ENCODE assay signal across 20 cellular contexts in the genomic region with DNA sequence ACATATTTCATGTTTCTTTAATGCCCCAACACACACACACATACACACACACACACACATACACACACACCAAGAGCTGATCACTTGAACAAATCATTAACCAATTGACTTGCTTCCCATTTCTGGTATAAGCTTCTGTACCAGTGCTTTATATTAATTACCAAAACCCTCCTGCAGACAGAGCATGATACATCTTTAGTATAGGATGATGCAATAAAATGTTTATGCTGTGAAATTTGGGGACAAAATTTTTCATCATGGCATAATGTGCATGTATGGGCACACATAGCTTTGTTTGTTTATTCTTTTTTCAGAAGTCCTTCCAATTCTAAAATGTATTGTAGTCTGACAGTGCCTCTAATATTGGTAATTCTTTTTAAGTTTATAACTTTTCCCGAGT. TPM values are rescaled to one million over a fixed set of nuclear protein-coding genes. Genes with fewer than 3 reads are reported as not detected.
DNase-seq lines count a peak whose midpoint lies in the region; ATAC-seq, FAIRE-seq and TF ChIP-seq lines count a peak whose summit lies in the region.
"Had no signal": no experiment of that assay in that cellular context is flagged by ENCODE, and none has a peak within 500 bp of the region (broad histone marks: within the 10 kb centered on the region; RNA-seq: fewer than 3 reads in every experiment).

No MANE protein-coding gene starts in this region.

- 46 to 61% methylated on average over 1 of the region's 1 CpG for WGBS in heart right ventricle, 2 donors

- no peaks in the 10 kb centered on the region for H4K20me1 ChIP-seq in astrocyte (ENCODE audit: insufficient read depth, low read length)

- no peak overlapping the region for H3K4me3 ChIP-seq in left ventricle myocardium inferior
- H3K4me3 ChIP-seq in heart right ventricle: no peak overlapping the region
- H3K4me3 ChIP-seq in astrocyte (ENCODE audit: insufficient read depth, low read depth, low read length): no peak overlapping the region
- H3K4me3 ChIP-seq in H7 (ENCODE audit: insufficient read depth, low read depth, low read length): no peak overlapping the region
- H3K4me3 ChIP-seq: A549, GM12878, GM23338 had no signal

- DNase-seq in left ventricle myocardium inferior (no peak), heart right ventricle (no peak), OCI-M1 (lab: John Stamatoyannopoulos, UW) (peak; percentile 63), astrocyte (ENCODE audit: low read depth) (no peak), UCSD-AML1 (lab: John Stamatoyannopoulos, UW; ENCODE audit: unreplicated experiment) (no peak), H7 (no peak)
- no peak for DNase-seq in effector CD8-positive, alpha-beta T cell (lab: John Stamatoyannopoulos, UW)
- DNase-seq: CD4-positive, alpha-beta memory T cell; DMS53; EL; NCI-H1105; NCI-H2081; NCI-H510A treated with DMSO at 0.1 percent for 48 hours; NCI-H774; SHP77 had no signal

- H3K4me1 Mint-ChIP-seq in astrocyte (ENCODE audit: low read depth, unreplicated experiment): peaks cover 46% of the 10 kb centered on the region
- H3K4me1 Mint-ChIP-seq: CD4-positive, alpha-beta memory T cell had no signal

- H3K4me2 ChIP-seq in astrocyte (ENCODE audit: low read length): no peak overlapping the region
- H3K4me2 ChIP-seq: A549, GM23338 had no signal

- H3K4me3 Mint-ChIP-seq in astrocyte (ENCODE audit: unreplicated experiment): no peak overlapping the region
- H3K4me3 Mint-ChIP-seq: CD4-positive, alpha-beta memory T cell; GM23338 had no signal

- peaks cover 5% of the 10 kb centered on the region for H3K36me3 Mint-ChIP-seq in astrocyte (ENCODE audit: low read depth, unreplicated experiment)
- H3K36me3 Mint-ChIP-seq: CD4-positive, alpha-beta memory T cell had no signal

- H2AFZ ChIP-seq in astrocyte (ENCODE audit: low read depth, low read length): no peak overlapping the region
- H2AFZ ChIP-seq: GM23338 had no signal

- H3K36me3 ChIP-seq in left ventricle myocardium inferior: peaks cover 10% of the 10 kb centered on the region
- H3K36me3 ChIP-seq in heart right ventricle: peaks cover 0 to 10% (median 0%) of the 10 kb centered on the region in 9 donors
- no peaks in the 10 kb centered on the region for H3K36me3 ChIP-seq in astrocyte (ENCODE audit: insufficient read depth, low read length)
- no peaks in the 10 kb centered on the region for H3K36me3 ChIP-seq in H7 (replicated peaks; ENCODE audit: control insufficient read depth, insufficient read depth, low read length)

- H3K9ac ChIP-seq in astrocyte (ENCODE audit: low read length): no peak overlapping the region

- H3K27me3 ChIP-seq in left ventricle myocardium inferior (ENCODE audit: low read depth) (no peaks in the 10 kb centered on the region), heart right ventricle (no peaks in the 10 kb centered on the region), astrocyte (ENCODE audit: insufficient read depth, low read length) (no peaks in the 10 kb centered on the region), H7 (ENCODE audit: control insufficient read depth, insufficient read depth, low read length) (no peaks in the 10 kb centered on the region)

- no peak for FAIRE-seq in astrocyte (lab: Jason Lieb, UNC)
- FAIRE-seq: A549, GM12878 had no signal

- peak overlapping the region; percentile 69 for H3K27ac Mint-ChIP-seq in astrocyte (ENCODE audit: unreplicated experiment)
- H3K27ac Mint-ChIP-seq: CD4-positive, alpha-beta memory T cell; GM23338 had no signal

- H3K9me3 ChIP-seq in left ventricle myocardium inferior (replicated peaks) (no peaks in the 10 kb centered on the region), heart right ventricle (no peaks in the 10 kb centered on the region), astrocyte (ENCODE audit: insufficient read depth, low read depth, low read length) (no peaks in the 10 kb centered on the region)
- H3K9me3 ChIP-seq: A549 had no signal

- H3K79me2 ChIP-seq in astrocyte (ENCODE audit: insufficient read depth, low read length): no peaks in the 10 kb centered on the region

- no peak for TF ChIP-seq CTCF in left ventricle myocardium inferior (IDR thresholded peaks at IDR 0.05; ENCODE audit: borderline replicate concordance)
- TF ChIP-seq CTCF in heart right ventricle (IDR thresholded peaks at IDR 0.05): no peak
- no peak for TF ChIP-seq CTCF in astrocyte (IDR thresholded peaks at IDR 0.05; ENCODE audit: insufficient read depth, low read depth, low read length)

- H3K9me3 Mint-ChIP-seq in astrocyte (ENCODE audit: unreplicated experiment): no peaks in the 10 kb centered on the region
- H3K9me3 Mint-ChIP-seq: GM23338 had no signal

- peak overlapping the region; percentile 41 for H3K27ac ChIP-seq in left ventricle myocardium inferior (replicated peaks)
- H3K27ac ChIP-seq in heart right ventricle: peak overlapping the region in 2 of 10 donors; percentile 12 to 42
- H3K27ac ChIP-seq in astrocyte (ENCODE audit: low read depth, low read length): no peak overlapping the region
- H3K27ac ChIP-seq: A549 had no signal

- intact Hi-C loops in left ventricle myocardium inferior (cut with micrococcal nuclease) (no loop called here), heart right ventricle (cut with DNase I) (no loop called here)

- H3K27me3 Mint-ChIP-seq in astrocyte (ENCODE audit: low read depth, unreplicated experiment): no peaks in the 10 kb centered on the region

- H3K4me1 ChIP-seq in left ventricle myocardium inferior: peaks cover 50% of the 10 kb centered on the region
- H3K4me1 ChIP-seq in heart right ventricle: peaks cover 0 to 28% (median 6%) of the 10 kb centered on the region in 9 donors
- H3K4me1 ChIP-seq in astrocyte (ENCODE audit: insufficient read depth, low read length): peaks cover 9% of the 10 kb centered on the region
- H3K4me1 ChIP-seq: A549 had no signal

- ATAC-seq in heart right ventricle: no peak
- ATAC-seq: A549, GM12878, GM23338, SK-N-SH treated with all-trans-retinoic acid at 6 μM for 48 hours had no signal

RNA-seq across cellular contexts. Expression of a gene that starts 34.5 kb away (rescaled TPM):
- total RNA-seq in left ventricle myocardium inferior (144 TPM), heart right ventricle (10 to 100 TPM; 39.5 to 83.6 (median 58.5) TPM), astrocyte (20.9 and 23.8 TPM in 2 replicates)
- polyA plus RNA-seq in heart right ventricle: 10 to 100 TPM; 54.2 to 62.4 TPM
- total RNA-seq in H7 (2014; rRNA removed; shearing (Covaris generic)): 48.8 and 58.9 TPM in 2 replicates
- total RNA-seq: OCI-LY7 had no signal
- polyA plus RNA-seq: A549; CD4-positive, alpha-beta memory T cell had no signal
